In the genomic region with DNA sequence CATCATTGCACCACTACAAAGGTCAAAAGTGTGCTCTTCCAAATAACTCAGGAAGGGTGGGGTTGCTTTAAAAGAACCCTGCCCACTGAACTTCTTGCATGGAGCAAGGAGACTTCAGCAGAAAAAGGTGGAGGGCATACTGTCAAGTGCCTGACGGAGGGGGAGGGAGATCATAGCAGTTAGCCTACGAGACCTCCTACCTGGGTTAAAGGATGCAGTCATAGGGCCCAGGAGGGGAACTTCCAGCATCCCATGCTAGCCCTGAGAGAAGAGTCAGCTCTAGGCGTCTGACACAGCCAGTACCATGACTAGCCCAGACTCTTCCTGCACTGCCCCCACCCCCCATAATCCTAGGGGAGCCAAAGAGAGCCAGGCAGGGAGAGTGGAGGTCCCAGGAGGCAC, we compare ENCODE assay signal across 25 cellular contexts. TPM values are rescaled to one million over a fixed set of nuclear protein-coding genes. Genes with fewer than 3 reads are reported as not detected.
DNase-seq lines count a peak whose midpoint lies in the region; FAIRE-seq and TF ChIP-seq lines count a peak whose summit lies in the region.
"Had no signal": no experiment of that assay in that cellular context is flagged by ENCODE, and none has a peak within 500 bp of the region (broad histone marks: within the 10 kb centered on the region; RNA-seq: fewer than 3 reads in every experiment).

No MANE protein-coding gene starts in this region.

- H4K91ac ChIP-seq in mesenchymal stem cell (ENCODE audit: low read length), result no peak overlapping the region

- H2AFZ ChIP-seq in mesenchymal stem cell (ENCODE audit: low read depth, low read length), result no peak overlapping the region

- no peak for FAIRE-seq in H54 (lab: Jason Lieb, UNC)

- no peak overlapping the region for H3K4ac ChIP-seq in mesenchymal stem cell (ENCODE audit: low read depth in 1 of 2, low read length in 2 of 2)

- 72 to 100% methylated on average over 1 to 3 of the region's 3 CpGs for WGBS in endodermal cell (ENCODE audit: insufficient coverage in 1 of 2, insufficient read length in 1 of 2), 2 experiments
- 57% methylated on average over 3 of the region's 3 CpGs for WGBS in mesenchymal stem cell

- H3K9ac ChIP-seq in endodermal cell (ENCODE audit: extremely low read depth, low read length, poor library complexity, severe bottlenecking) (no peak overlapping the region), mesenchymal stem cell (ENCODE audit: low read length) (no peak overlapping the region)

- H2BK12ac ChIP-seq in mesenchymal stem cell (ENCODE audit: low read length in 2 of 2), result no peak overlapping the region

- peak; percentile 12 for DNase-seq in H54 (ENCODE audit: insufficient read length, low spot score)
- DNase-seq in NCI-H226, result peak; percentile 13
- DNase-seq in endodermal cell, result peak; percentile 54
- peak; percentile 1 for DNase-seq in mesenchymal stem cell
- DNase-seq in T1000 (lab: John Stamatoyannopoulos, UW), result no peak
- no peak for DNase-seq in GM03348 (ENCODE audit: low spot score)
- DNase-seq in NCI-H2171 (lab: John Stamatoyannopoulos, UW), result no peak
- no peak for DNase-seq in hypothalamus (lab: John Stamatoyannopoulos, UW)
- DNase-seq: activated CD4-positive, alpha-beta T cell treated with anti-CD3 and anti-CD28 coated beads for 48 hours; AML-193; CD8-positive, alpha-beta T cell; effector memory CD4-positive, alpha-beta T cell; glutamatergic neuron; MM.1S; natural killer cell; NCI-H1417 treated with DMSO at 0.1 percent for 48 hours; NCI-H524 treated with DMSO at 0.1 percent for 48 hours; SHP77 treated with DMSO at 0.1 percent for 48 hours; stimulated activated naive CD8-positive, alpha-beta T cell treated with anti-CD3 and anti-CD28 coated beads, Interleukin-15, amount 100 ng/mL, for 72 hours; tibial artery had no signal

- no peak overlapping the region for H3K14ac ChIP-seq in mesenchymal stem cell (ENCODE audit: low read length in 2 of 2)

- H3K27me3 ChIP-seq in endodermal cell (ENCODE audit: control insufficient read depth, insufficient read depth, low read length, poor library complexity, severe bottlenecking) (no peaks in the 10 kb centered on the region), mesenchymal stem cell (ENCODE audit: control insufficient read depth in 1 of 2, insufficient read depth in 1 of 2, low read length in 2 of 2) (peaks cover 0 to 11% of the 10 kb centered on the region in 2 experiments)
- H3K27me3 ChIP-seq: right atrium auricular region, tibial artery had no signal

- no peaks in the 10 kb centered on the region for H3K27me3 Mint-ChIP-seq in endodermal cell (ENCODE audit: insufficient read depth)

- no peaks in the 10 kb centered on the region for H3K79me1 ChIP-seq in mesenchymal stem cell (replicated peaks; ENCODE audit: low read length, poor library complexity, severe bottlenecking)

- H3K4me3 ChIP-seq in endodermal cell (ENCODE audit: low read length) (no peak overlapping the region), mesenchymal stem cell (ENCODE audit: insufficient read depth in 1 of 2, low read depth in 1 of 2, low read length in 2 of 2) (no peak overlapping the region)
- H3K4me3 ChIP-seq: right atrium auricular region, tibial artery had no signal

- no peak overlapping the region for H3K27ac ChIP-seq in endodermal cell (ENCODE audit: low read depth, low read length)
- H3K27ac ChIP-seq in mesenchymal stem cell (ENCODE audit: low read length, poor library complexity, severe bottlenecking), result no peak overlapping the region
- H3K27ac ChIP-seq: HL-60, right atrium auricular region, tibial artery had no signal

- H3K4me2 ChIP-seq in mesenchymal stem cell (ENCODE audit: low read length, poor library complexity, severe bottlenecking), result no peak overlapping the region

- H3K36me3 ChIP-seq in endodermal cell (ENCODE audit: control insufficient read depth, insufficient read depth, low read length), result no peaks in the 10 kb centered on the region
- H3K36me3 ChIP-seq in mesenchymal stem cell (ENCODE audit: control insufficient read depth in 1 of 2, insufficient read depth in 2 of 2, low read depth in 1 of 2, low read length in 2 of 2), result no peaks in the 10 kb centered on the region
- H3K36me3 ChIP-seq: right atrium auricular region, tibial artery had no signal

- H3K9me3 Mint-ChIP-seq in endodermal cell, result peaks cover 11% of the 10 kb centered on the region
- H3K9me3 Mint-ChIP-seq: activated T-helper 17 cell treated with anti-CD3 and anti-CD28 coated beads, Interleukin-2, amount 50 U/mL, for 72 hours; natural killer cell had no signal

- no peak overlapping the region for H4K8ac ChIP-seq in mesenchymal stem cell (ENCODE audit: low read length)

- H3K4me1 ChIP-seq in endodermal cell (ENCODE audit: control insufficient read depth, insufficient read depth, low read length) (no peaks in the 10 kb centered on the region), mesenchymal stem cell (ENCODE audit: control insufficient read depth, insufficient read depth, low read depth, low read length) (no peaks in the 10 kb centered on the region)
- H3K4me1 ChIP-seq: right atrium auricular region, tibial artery had no signal

- no peak overlapping the region for H3K18ac ChIP-seq in mesenchymal stem cell (ENCODE audit: low read depth in 1 of 2, low read length in 2 of 2)

- no peak overlapping the region for H2BK120ac ChIP-seq in mesenchymal stem cell (ENCODE audit: low read depth, low read length)

- no peak overlapping the region for H2BK5ac ChIP-seq in mesenchymal stem cell (ENCODE audit: low read depth, low read length, poor library complexity, severe bottlenecking)

- no peak overlapping the region for H2AK5ac ChIP-seq in mesenchymal stem cell (ENCODE audit: low read length, severe bottlenecking)

- H3K4me1 Mint-ChIP-seq in endodermal cell, result peaks cover 4% of the 10 kb centered on the region
- H3K4me1 Mint-ChIP-seq: mesothelial cell of epicardium; natural killer cell; stimulated activated naive CD8-positive, alpha-beta T cell treated with anti-CD3 and anti-CD28 coated beads, Interleukin-15, amount 100 ng/mL, for 72 hours had no signal

- no peak for TF ChIP-seq POLR2A in H54 (IDR thresholded peaks at IDR 0.05; ENCODE audit: low read depth, low read length)

- H3K9me3 ChIP-seq in endodermal cell (ENCODE audit: control insufficient read depth, low read length), result peaks cover 6% of the 10 kb centered on the region
- peaks cover 13% of the 10 kb centered on the region for H3K9me3 ChIP-seq in mesenchymal stem cell (ENCODE audit: control insufficient read depth, low read length)
- H3K9me3 ChIP-seq: tibial artery had no signal

- no peak for TF ChIP-seq CTCF in endodermal cell (conservative IDR thresholded peaks at IDR 0.05)

- H3K36me3 Mint-ChIP-seq in endodermal cell (ENCODE audit: low read depth), result no peaks in the 10 kb centered on the region
- H3K36me3 Mint-ChIP-seq: CD8-positive, alpha-beta T cell; mesothelial cell of epicardium had no signal

- H3K4me3 Mint-ChIP-seq in endodermal cell, result no peak overlapping the region
- H3K4me3 Mint-ChIP-seq: activated naive CD8-positive, alpha-beta T cell; activated T-helper 17 cell treated with anti-CD3 and anti-CD28 coated beads, Interleukin-2, amount 50 U/mL, for 72 hours; CD8-positive, alpha-beta T cell; mesothelial cell of epicardium; natural killer cell; stimulated activated naive CD8-positive, alpha-beta T cell treated with anti-CD3 and anti-CD28 coated beads, Interleukin-15, amount 100 ng/mL, for 72 hours had no signal

- no peak overlapping the region for H3K23ac ChIP-seq in mesenchymal stem cell (ENCODE audit: low read length in 2 of 2)

- H3K27ac Mint-ChIP-seq in endodermal cell, result no peak overlapping the region
- H3K27ac Mint-ChIP-seq: activated naive CD8-positive, alpha-beta T cell; activated T-helper 17 cell treated with anti-CD3 and anti-CD28 coated beads, Interleukin-2, amount 50 U/mL, for 72 hours; CD8-positive, alpha-beta T cell; mesothelial cell of epicardium; natural killer cell; stimulated activated naive CD8-positive, alpha-beta T cell treated with anti-CD3 and anti-CD28 coated beads, Interleukin-15, amount 100 ng/mL, for 72 hours had no signal

- H2BK15ac ChIP-seq in mesenchymal stem cell (ENCODE audit: low read depth, poor library complexity, severe bottlenecking), result no peak overlapping the region

RNA-seq across cellular contexts. Expression of a gene that starts 45.3 kb away (rescaled TPM):
- 100 to 1,000 TPM in 1 of 2 donors, 10 to 100 TPM in 1; 88.3 to 114 TPM for total RNA-seq in endodermal cell
- polyA plus RNA-seq in endodermal cell (2013, experiment 1 of 2), result 70.0 TPM
- polyA plus RNA-seq in endodermal cell (2013, experiment 2 of 2), result 63.0 TPM
- polyA plus RNA-seq in mesenchymal stem cell (2013, experiment 1 of 2), result 21.7 TPM
- 22.6 TPM for polyA plus RNA-seq in mesenchymal stem cell (2013, experiment 2 of 2)

Comparison
In these comparisons a context has a peak if more than half of its experiments do, and no peak if none do; other contexts are left out.
1. DNase-seq: peak in H54 (single experiment), NCI-H226 (single experiment), endodermal cell (single experiment) and mesenchymal stem cell (single experiment); none in T1000 (single experiment), GM03348 (single experiment), NCI-H2171 (single experiment) and hypothalamus (0 of 51).